Comparison of ENCODE assay signal across 8 cellular contexts in genomic region chrX:47483310-47484268, GRCh38. TPM values are rescaled to one million over a fixed set of nuclear protein-coding genes. Genes with fewer than 3 reads are reported as not detected.
DNase-seq lines count a peak whose midpoint lies in the region; ATAC-seq and TF ChIP-seq lines count a peak whose summit lies in the region.

No MANE protein-coding gene starts in this region.

- no peak overlapping the region for H3K18ac ChIP-seq in H9 (ENCODE audit: insufficient read length, low read depth, low read length)

- H4K20me1 ChIP-seq in H9 (ENCODE audit: control insufficient read depth, insufficient read depth, insufficient read length) = no peaks in the 10 kb centered on the region

- no CpG with 5 or more reads among the region's 24 CpGs for WGBS in H9 (ENCODE audit: extremely low coverage, insufficient read length, low lambda C conversion rate)

- POLR2A ChIA-PET in AG04450 (lab: Yijun Ruan, JAX) = no interaction called here

- peak overlapping the region; percentile 55 for H3K9ac ChIP-seq in H9 (ENCODE audit: extremely low read depth, insufficient read length, low read length)

- no peaks in the 10 kb centered on the region for H3K36me3 ChIP-seq in neuron (ENCODE audit: insufficient read depth, low read length)

- H4K5ac ChIP-seq in H9 (ENCODE audit: insufficient read length, low read depth, low read length) = no peak overlapping the region

- H2BK120ac ChIP-seq in H9 (ENCODE audit: low read depth, low read length, poor library complexity, severe bottlenecking) = no peak overlapping the region

- H3K9me3 ChIP-seq in AG04450 (ENCODE audit: control insufficient read depth, insufficient read depth, low read length) (no peaks in the 10 kb centered on the region), H9 (ENCODE audit: control insufficient read depth, low read depth, low read length) (peaks cover 21% of the 10 kb centered on the region), neuron (ENCODE audit: low read length) (no peaks in the 10 kb centered on the region)

- H3K9me3 Mint-ChIP-seq in H9 = peaks cover 50 to 67% of the 10 kb centered on the region in 2 experiments

- TF ChIP-seq CTCF in AG04450 (IDR thresholded peaks at IDR 0.05; ENCODE audit: low read depth, low read length) = no peak
- no peak for TF ChIP-seq CTCF in H9 (conservative IDR thresholded peaks at IDR 0.05)
- TF ChIP-seq CTCF in WI38 (IDR thresholded peaks at IDR 0.05; ENCODE audit: low read depth, low read length) = no peak
- TF ChIP-seq CTCF in fibroblast of the aortic adventitia (IDR thresholded peaks at IDR 0.05; ENCODE audit: insufficient read depth, low read length) = no peak

- H3K14ac ChIP-seq in H9 (ENCODE audit: insufficient read depth, low read length) = peak overlapping the region; percentile 61; the same call in 1 of the 2 replicates

- no peak overlapping the region for H3T11ph ChIP-seq in H9 (ENCODE audit: low read length)

- H2BK12ac ChIP-seq in H9 (ENCODE audit: insufficient read length, low read depth, low read length) = no peak overlapping the region

- H3K4me1 ChIP-seq in H9 (ENCODE audit: insufficient read depth, low read length) = no peaks in the 10 kb centered on the region
- peaks cover 5% of the 10 kb centered on the region for H3K4me1 ChIP-seq in neuron (ENCODE audit: insufficient read depth, low read length)

- H4K91ac ChIP-seq in H9 (ENCODE audit: insufficient read length, low read depth, low read length) = no peak overlapping the region

- no peak for ATAC-seq in GM21723 (IDR thresholded peaks at IDR 0.05; ENCODE audit: unreplicated experiment)

- H3K27ac ChIP-seq in AG04450 (ENCODE audit: low read depth, low read length) (peak overlapping the region; percentile 73), H9 (ENCODE audit: insufficient read length, low read depth, low read length) (no peak overlapping the region)

- H2AFZ ChIP-seq in H9 (ENCODE audit: low read length) (no peak overlapping the region), neuron (ENCODE audit: low read depth, low read length) (peak overlapping the region; percentile 11)

- no peaks in the 10 kb centered on the region; the same call in 1 of the 2 replicates for H3K27me3 Mint-ChIP-seq in H9 (ENCODE audit: low read depth)

- H3K4me1 Mint-ChIP-seq in H9 = peaks cover 10 to 13% of the 10 kb centered on the region in 2 experiments

- no peak for DNase-seq in AG04450 (ENCODE audit: low read depth, low spot score)
- no peak for DNase-seq in H9
- peak; percentile 45 for DNase-seq in fibroblast of the aortic adventitia (ENCODE audit: low read depth)
- DNase-seq in SIG-M5 treated with dmso at 0.1 percent for 504 hours (lab: John Stamatoyannopoulos, UW; ENCODE audit: unreplicated experiment) = no peak
- DNase-seq in dedifferentiated amniotic fluid mesenchymal stem cell (ENCODE audit: extremely low spot score) = no peak

- H4K8ac ChIP-seq in H9 (replicated peaks; ENCODE audit: insufficient read length, low read depth, low read length) = no peak overlapping the region

- CTCF ChIA-PET in AG04450 (lab: Charles Lee) = no interaction called here

- H3K27me3 ChIP-seq in AG04450 (ENCODE audit: control insufficient read depth, insufficient read depth, low read length) (no peaks in the 10 kb centered on the region), H9 (ENCODE audit: insufficient read depth, low read length) (no peaks in the 10 kb centered on the region), neuron (ENCODE audit: insufficient read depth, low read length) (peaks cover 5% of the 10 kb centered on the region)

- H3K4me3 Mint-ChIP-seq in H9 = peak overlapping the region; percentile 70 to 88

- H3K23ac ChIP-seq in H9 (ENCODE audit: insufficient read length, low read depth, low read length) = no peak overlapping the region

- no peak overlapping the region for H3K4ac ChIP-seq in H9 (ENCODE audit: low read depth, low read length)

- H3K79me2 ChIP-seq in H9 (ENCODE audit: insufficient read depth, low read length) = no peaks in the 10 kb centered on the region

- no peak overlapping the region for H2BK5ac ChIP-seq in H9 (ENCODE audit: insufficient read length, low read length)

- H3K4me2 ChIP-seq in H9 (ENCODE audit: insufficient read depth, insufficient read length, low read length) = peak overlapping the region; percentile 83

- no peak overlapping the region for H2AK5ac ChIP-seq in H9 (ENCODE audit: insufficient read length, low read length)

- H3K79me1 ChIP-seq in H9 (ENCODE audit: insufficient read depth, low read depth, low read length, poor library complexity, severe bottlenecking) = no peaks in the 10 kb centered on the region

- H3K27ac Mint-ChIP-seq in H9 = peak overlapping the region; percentile 78 to 97 (median 81); a peak in 6 of 7 replicates

- H3K56ac ChIP-seq in H9 (ENCODE audit: insufficient read length, low read depth, low read length) = no peak overlapping the region

- H2BK20ac ChIP-seq in H9 (ENCODE audit: low read depth, low read length, poor library complexity, severe bottlenecking) = no peak overlapping the region

- peaks cover 0 to 5% (median 5%) of the 10 kb centered on the region in 3 experiments; a peak in 3 of 7 replicates for H3K36me3 Mint-ChIP-seq in H9 (ENCODE audit: insufficient read depth in 1 of 3, low read depth in 3 of 3)

- H3K4me3 ChIP-seq in AG04450 (ENCODE audit: low read depth, low read length) (peak overlapping the region; percentile 68), WI38 (ENCODE audit: low read depth, low read length) (peak overlapping the region; percentile 67), fibroblast of the aortic adventitia (ENCODE audit: low read depth, low read length) (peak overlapping the region; percentile 72), neuron (ENCODE audit: low read length) (peak overlapping the region; percentile 74)

- no peak overlapping the region for H2BK15ac ChIP-seq in H9 (ENCODE audit: low read depth, low read length)

- peaks cover 8% of the 10 kb centered on the region for H3K23me2 ChIP-seq in H9 (ENCODE audit: insufficient read length, low read depth, low read length, poor library complexity, severe bottlenecking)

RNA-seq across cellular contexts. Expression of gene ZNF41, which starts 0.6 kb away (rescaled TPM):
- 4.5 and 6.2 TPM in 2 replicates for polyA plus RNA-seq in AG04450 (2011; rRNA removed)
- 4.9 and 7.4 TPM in 2 replicates for polyA minus RNA-seq in AG04450 (2011; rRNA and poly(A)+ RNA removed)
- total RNA-seq in H9 (2021) = 2.5 and 3.1 TPM in 2 replicates
- 10.1 and 10.5 TPM in 2 replicates for total RNA-seq in fibroblast of the aortic adventitia (ENCODE audit: low replicate concordance)
